Comparison of ENCODE assay signal across 8 cellular contexts in genomic region chr19:43432866-43433673, GRCh38. TPM values are rescaled to one million over a fixed set of nuclear protein-coding genes. Genes with fewer than 3 reads are reported as not detected.
DNase-seq lines count a peak whose midpoint lies in the region; ATAC-seq and TF ChIP-seq lines count a peak whose summit lies in the region.

No MANE protein-coding gene starts in this region.

- ATAC-seq in GM18907 (IDR thresholded peaks at IDR 0.05; ENCODE audit: unreplicated experiment) (peak; percentile 49), HG02938 (IDR thresholded peaks at IDR 0.05; ENCODE audit: unreplicated experiment) (no peak)

- H3K9me3 Mint-ChIP-seq in activated CD4-positive, alpha-beta T cell treated with anti-CD3 and anti-CD28 coated beads, Interleukin-2, amount 10 ng/mL, durations not matched to agents 24 days and 14 days = peaks cover 6% of the 10 kb centered on the region

- no peak overlapping the region for H2BK120ac ChIP-seq in mesendoderm (ENCODE audit: low read depth, low read length)

- peak; percentile 71 for DNase-seq in AG08395 (ENCODE audit: low spot score)
- DNase-seq in NCI-H460 (ENCODE audit: extremely low read depth, low read depth) = peak; percentile 46
- peak; percentile 89 for DNase-seq in activated CD4-positive, alpha-beta T cell treated with anti-CD3 and anti-CD28 coated beads, Interleukin-2, amount 10 ng/mL, durations not matched to agents 24 days and 14 days
- DNase-seq in coronary artery (ENCODE audit: low spot score) = no peak
- peak; percentile 79 for DNase-seq in mesendoderm
- peak; percentile 32 for DNase-seq in stimulated activated CD8-positive, alpha-beta memory T cell treated with anti-CD3 and anti-CD28 coated beads, Interleukin-7, amount 100 ng/mL, for 24 hours (ENCODE audit: low read depth)

- no peak overlapping the region for H3K4me3 Mint-ChIP-seq in activated CD4-positive, alpha-beta T cell treated with anti-CD3 and anti-CD28 coated beads, Interleukin-2, amount 10 ng/mL, durations not matched to agents 24 days and 14 days

- H3K4me2 ChIP-seq in mesendoderm (ENCODE audit: low read length) = no peak overlapping the region

- H3K23ac ChIP-seq in mesendoderm (ENCODE audit: low read length) = no peak overlapping the region

- no peaks in the 10 kb centered on the region for H3K4me1 ChIP-seq in mesendoderm (ENCODE audit: control insufficient read depth, low read depth, low read length)

- no CpG with 5 or more reads among the region's 9 CpGs for WGBS in mesendoderm (ENCODE audit: extremely low coverage, insufficient coverage, low lambda C conversion rate)

- H4K8ac ChIP-seq in mesendoderm (ENCODE audit: low read depth, low read length) = no peak overlapping the region

- peaks cover 28% of the 10 kb centered on the region for H3K4me1 Mint-ChIP-seq in activated CD4-positive, alpha-beta T cell treated with anti-CD3 and anti-CD28 coated beads, Interleukin-2, amount 10 ng/mL, durations not matched to agents 24 days and 14 days

- H2BK5ac ChIP-seq in mesendoderm (ENCODE audit: low read length) = no peak overlapping the region

- H3K4me3 ChIP-seq in coronary artery (no peak overlapping the region), mesendoderm (ENCODE audit: low read length) (no peak overlapping the region)

- H3K79me2 ChIP-seq in mesendoderm (ENCODE audit: control insufficient read depth, insufficient read depth, low read length) = no peaks in the 10 kb centered on the region

- H2AK5ac ChIP-seq in mesendoderm (ENCODE audit: low read length) = no peak overlapping the region

- H3K36me3 Mint-ChIP-seq in activated CD4-positive, alpha-beta T cell treated with anti-CD3 and anti-CD28 coated beads, Interleukin-2, amount 10 ng/mL, durations not matched to agents 24 days and 14 days (ENCODE audit: low read depth) = no peaks in the 10 kb centered on the region

- H3K27ac ChIP-seq in coronary artery (no peak overlapping the region), mesendoderm (ENCODE audit: low read depth, low read length) (no peak overlapping the region)

- no peak overlapping the region for H3K9ac ChIP-seq in mesendoderm (ENCODE audit: low read length)

- no peak overlapping the region for H3K4ac ChIP-seq in mesendoderm (ENCODE audit: low read depth, low read length)

- H3K27ac Mint-ChIP-seq in activated CD4-positive, alpha-beta T cell treated with anti-CD3 and anti-CD28 coated beads, Interleukin-2, amount 10 ng/mL, durations not matched to agents 24 days and 14 days = no peak overlapping the region

- H3K27me3 ChIP-seq in mesendoderm (ENCODE audit: insufficient read depth, low read length, poor library complexity) = no peaks in the 10 kb centered on the region

- no peak overlapping the region for H3K56ac ChIP-seq in mesendoderm (ENCODE audit: low read length)

- no peak overlapping the region for H4K5ac ChIP-seq in mesendoderm (ENCODE audit: low read length)

- H3K36me3 ChIP-seq in mesendoderm (ENCODE audit: control insufficient read depth, insufficient read depth, low read length) = no peaks in the 10 kb centered on the region

- peaks cover 2% of the 10 kb centered on the region for H3K27me3 Mint-ChIP-seq in activated CD4-positive, alpha-beta T cell treated with anti-CD3 and anti-CD28 coated beads, Interleukin-2, amount 10 ng/mL, durations not matched to agents 24 days and 14 days

- TF ChIP-seq CTCF in coronary artery (IDR thresholded peaks at IDR 0.05) = peak; percentile 54

- H3K18ac ChIP-seq in mesendoderm (ENCODE audit: low read length) = no peak overlapping the region

- H2BK15ac ChIP-seq in mesendoderm (replicated peaks; ENCODE audit: low read depth) = no peak overlapping the region

- H3K79me1 ChIP-seq in mesendoderm (ENCODE audit: low read length) = no peaks in the 10 kb centered on the region

- intact Hi-C loops in activated CD4-positive, alpha-beta T cell treated with anti-CD3 and anti-CD28 coated beads, Interleukin-2, amount 10 ng/mL, durations not matched to agents 24 days and 14 days (cut with micrococcal nuclease) = loop anchor here (1.0 kb wide), 1 partner anchor 86 kb away; no protein-coding TSS in a partner anchor

RNA-seq across cellular contexts. Expression of gene TEX101, which starts 18.4 kb away (rescaled TPM):
- total RNA-seq in NCI-H460 (2014; rRNA removed; shearing (Covaris generic)) = not detected in 2 replicates
- not detected in 2 replicates for polyA plus RNA-seq in NCI-H460 (2014; cell fraction: nucleus; rRNA removed)
- not detected in 2 replicates for total RNA-seq in activated CD4-positive, alpha-beta T cell treated with anti-CD3 and anti-CD28 coated beads, Interleukin-2, amount 10 ng/mL, durations not matched to agents 24 days and 14 days
- polyA plus RNA-seq in mesendoderm (2013, experiment 1 of 2) = 0.46 TPM
- 0.35 TPM for polyA plus RNA-seq in mesendoderm (2013, experiment 2 of 2)

RNA-seq across cellular contexts. Expression of gene LYPD3, which starts 32.3 kb away (rescaled TPM):
- 0.05 and 0.29 TPM in 2 replicates for total RNA-seq in NCI-H460 (2014; rRNA removed; shearing (Covaris generic))
- 0.19 TPM in 1 of 2 replicates, not detected in the other for polyA plus RNA-seq in NCI-H460 (2014; cell fraction: nucleus; rRNA removed)
- total RNA-seq in activated CD4-positive, alpha-beta T cell treated with anti-CD3 and anti-CD28 coated beads, Interleukin-2, amount 10 ng/mL, durations not matched to agents 24 days and 14 days = 3.6 and 4.1 TPM in 2 replicates
- 2.9 TPM for polyA plus RNA-seq in mesendoderm (2013, experiment 1 of 2)
- 2.3 TPM for polyA plus RNA-seq in mesendoderm (2013, experiment 2 of 2)
